Comparison of ENCODE assay signal across 1 cellular context in the genomic region with DNA sequence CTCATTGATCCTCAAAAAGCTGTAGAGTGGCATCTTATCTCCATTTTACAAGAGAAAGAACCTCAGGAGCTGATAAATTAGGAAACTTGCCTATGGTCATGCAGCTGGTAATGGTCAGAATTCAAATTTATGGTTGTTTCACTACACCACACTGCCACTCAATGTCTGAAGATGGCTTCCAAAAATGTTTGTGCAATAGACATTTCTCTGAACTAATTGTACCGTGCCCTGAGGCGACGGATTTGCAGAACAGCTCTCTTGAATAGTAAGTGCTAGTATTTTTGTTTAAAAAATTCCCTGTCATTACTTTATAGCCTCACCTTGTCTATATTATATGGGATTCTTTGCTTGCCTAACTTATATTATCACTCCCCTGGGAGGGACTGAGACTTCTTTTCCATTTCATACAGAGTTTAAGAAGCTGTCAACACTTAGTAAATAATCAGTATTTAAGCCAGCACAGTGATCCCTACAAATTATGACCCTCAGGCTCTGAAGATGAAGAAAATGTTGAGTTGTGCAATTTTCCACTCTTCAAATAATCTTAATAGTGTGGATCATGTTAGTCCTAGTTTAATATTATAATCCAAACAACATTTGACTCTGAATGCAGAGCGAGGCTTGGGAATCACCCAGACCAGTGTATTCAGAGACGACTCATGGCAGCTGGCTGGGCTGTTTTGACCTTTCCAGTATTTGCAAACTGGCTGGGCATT.
TF ChIP-seq lines count a peak whose summit lies in the region.

No MANE protein-coding gene starts in this region.

TF ChIP-seq in SK-N-SH treated with all-trans-retinoic acid at 6 μM for 48 hours, 23 proteins besides CTCF, POLR2A, EP300 and RAD21 (continued from another document):
- TF ChIP-seq OSR1 (CRISPR knock-in tag; IDR thresholded peaks at IDR 0.05) (no peak), PPARA (CRISPR knock-in tag; IDR thresholded peaks at IDR 0.05; ENCODE audit: borderline replicate concordance) (no peak), SNAI2 (CRISPR knock-in tag; IDR thresholded peaks at IDR 0.05) (no peak), ZNF565 (CRISPR knock-in tag; conservative IDR thresholded peaks at IDR 0.05; ENCODE audit: low read depth) (no peak), ESRRG (CRISPR knock-in tag; IDR thresholded peaks at IDR 0.05) (no peak), ZNF8 (CRISPR knock-in tag; IDR thresholded peaks at IDR 0.05) (no peak), ZC3H10 (CRISPR knock-in tag; IDR thresholded peaks at IDR 0.05) (no peak)
- TF ChIP-seq, protein P1, sequence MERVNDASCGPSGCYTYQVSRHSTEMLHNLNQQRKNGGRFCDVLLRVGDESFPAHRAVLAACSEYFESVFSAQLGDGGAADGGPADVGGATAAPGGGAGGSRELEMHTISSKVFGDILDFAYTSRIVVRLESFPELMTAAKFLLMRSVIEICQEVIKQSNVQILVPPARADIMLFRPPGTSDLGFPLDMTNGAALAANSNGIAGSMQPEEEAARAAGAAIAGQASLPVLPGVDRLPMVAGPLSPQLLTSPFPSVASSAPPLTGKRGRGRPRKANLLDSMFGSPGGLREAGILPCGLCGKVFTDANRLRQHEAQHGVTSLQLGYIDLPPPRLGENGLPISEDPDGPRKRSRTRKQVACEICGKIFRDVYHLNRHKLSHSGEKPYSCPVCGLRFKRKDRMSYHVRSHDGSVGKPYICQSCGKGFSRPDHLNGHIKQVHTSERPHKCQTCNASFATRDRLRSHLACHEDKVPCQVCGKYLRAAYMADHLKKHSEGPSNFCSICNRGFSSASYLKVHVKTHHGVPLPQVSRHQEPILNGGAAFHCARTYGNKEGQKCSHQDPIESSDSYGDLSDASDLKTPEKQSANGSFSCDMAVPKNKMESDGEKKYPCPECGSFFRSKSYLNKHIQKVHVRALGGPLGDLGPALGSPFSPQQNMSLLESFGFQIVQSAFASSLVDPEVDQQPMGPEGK (CRISPR knock-in tag; IDR thresholded peaks at IDR 0.05; ENCODE audit: borderline replicate concordance) = no peak
- TF ChIP-seq, protein P2, sequence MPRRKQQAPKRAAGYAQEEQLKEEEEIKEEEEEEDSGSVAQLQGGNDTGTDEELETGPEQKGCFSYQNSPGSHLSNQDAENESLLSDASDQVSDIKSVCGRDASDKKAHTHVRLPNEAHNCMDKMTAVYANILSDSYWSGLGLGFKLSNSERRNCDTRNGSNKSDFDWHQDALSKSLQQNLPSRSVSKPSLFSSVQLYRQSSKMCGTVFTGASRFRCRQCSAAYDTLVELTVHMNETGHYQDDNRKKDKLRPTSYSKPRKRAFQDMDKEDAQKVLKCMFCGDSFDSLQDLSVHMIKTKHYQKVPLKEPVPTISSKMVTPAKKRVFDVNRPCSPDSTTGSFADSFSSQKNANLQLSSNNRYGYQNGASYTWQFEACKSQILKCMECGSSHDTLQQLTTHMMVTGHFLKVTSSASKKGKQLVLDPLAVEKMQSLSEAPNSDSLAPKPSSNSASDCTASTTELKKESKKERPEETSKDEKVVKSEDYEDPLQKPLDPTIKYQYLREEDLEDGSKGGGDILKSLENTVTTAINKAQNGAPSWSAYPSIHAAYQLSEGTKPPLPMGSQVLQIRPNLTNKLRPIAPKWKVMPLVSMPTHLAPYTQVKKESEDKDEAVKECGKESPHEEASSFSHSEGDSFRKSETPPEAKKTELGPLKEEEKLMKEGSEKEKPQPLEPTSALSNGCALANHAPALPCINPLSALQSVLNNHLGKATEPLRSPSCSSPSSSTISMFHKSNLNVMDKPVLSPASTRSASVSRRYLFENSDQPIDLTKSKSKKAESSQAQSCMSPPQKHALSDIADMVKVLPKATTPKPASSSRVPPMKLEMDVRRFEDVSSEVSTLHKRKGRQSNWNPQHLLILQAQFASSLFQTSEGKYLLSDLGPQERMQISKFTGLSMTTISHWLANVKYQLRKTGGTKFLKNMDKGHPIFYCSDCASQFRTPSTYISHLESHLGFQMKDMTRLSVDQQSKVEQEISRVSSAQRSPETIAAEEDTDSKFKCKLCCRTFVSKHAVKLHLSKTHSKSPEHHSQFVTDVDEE (CRISPR knock-in tag; IDR thresholded peaks at IDR 0.05) = no peak
